ENCODE assay signal across 21 cellular contexts in the genomic region with DNA sequence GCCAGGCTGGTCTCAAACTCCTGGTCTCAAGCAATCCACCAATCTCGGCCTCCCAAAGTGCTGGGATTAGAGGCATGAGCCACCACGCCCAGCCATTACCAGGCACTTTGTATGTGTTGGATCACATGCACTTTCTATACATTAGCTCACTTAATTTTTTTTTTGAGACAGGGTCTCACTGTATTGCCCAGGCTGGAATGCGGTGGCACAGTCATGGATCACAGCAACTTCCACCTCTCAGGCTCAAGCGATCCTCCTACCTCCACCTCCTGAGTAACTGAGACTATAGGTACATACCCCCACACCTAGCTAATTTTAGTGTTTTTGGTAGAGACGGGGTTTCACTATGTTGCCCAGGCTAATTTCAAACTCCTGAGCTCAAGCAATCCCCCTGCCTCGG.
DNase-seq lines count a peak whose midpoint lies in the region; ATAC-seq and TF ChIP-seq lines count a peak whose summit lies in the region.
"Had no signal": no experiment of that assay in that cellular context is flagged by ENCODE, and none has a peak within 500 bp of the region (broad histone marks: within the 10 kb centered on the region; RNA-seq: fewer than 3 reads in every experiment).

No MANE protein-coding gene starts in this region.

- peak overlapping the region; percentile 57 for H3K27ac Mint-ChIP-seq in dendritic cell treated with granulocyte-macrophage colony-stimulating factor and Interleukin-4, amounts not matched to agents 40 ng/mL and 50 ng/mL, for 4 days
- H3K27ac Mint-ChIP-seq: B cell; CD14-positive monocyte; CD4-positive, alpha-beta T cell; CD8-positive, alpha-beta memory T cell had no signal

- no peak for TF ChIP-seq POLR2A in prostate gland (IDR thresholded peaks at IDR 0.05)

- no peak overlapping the region for H3K4me3 ChIP-seq in RWPE2 (ENCODE audit: severe bottlenecking)
- no peak overlapping the region for H3K4me3 ChIP-seq in prostate gland
- H3K4me3 ChIP-seq: BLaER1, GM12878, GM23248 had no signal

- no peaks in the 10 kb centered on the region for H3K9me3 ChIP-seq in RWPE2 (ENCODE audit: severe bottlenecking)
- H3K9me3 ChIP-seq in prostate gland: no peaks in the 10 kb centered on the region
- H3K9me3 ChIP-seq: BLaER1 had no signal

- H3K27me3 ChIP-seq in RWPE2 (ENCODE audit: insufficient read depth, poor library complexity, severe bottlenecking): no peaks in the 10 kb centered on the region
- H3K27me3 ChIP-seq in prostate gland (replicated peaks; ENCODE audit: insufficient read depth): no peaks in the 10 kb centered on the region

- H3K27ac ChIP-seq in C4-2B: peak overlapping the region; percentile 55
- H3K27ac ChIP-seq in RWPE2 (ENCODE audit: poor library complexity, severe bottlenecking): peak overlapping the region; percentile 47
- peak overlapping the region; percentile 43 to 52 for H3K27ac ChIP-seq in prostate gland
- H3K27ac ChIP-seq: 22Rv1, BLaER1, GM23248 had no signal

- no peak for DNase-seq in RWPE2 (ENCODE audit: low spot score)
- DNase-seq in prostate gland (ENCODE audit: low spot score): no peak
- no peak for DNase-seq in T1000 (lab: John Stamatoyannopoulos, UW)
- DNase-seq in islet precursor cell: no peak
- DNase-seq in effector CD4-positive, alpha-beta T cell: no peak
- DNase-seq: CD4-positive, alpha-beta T cell; CD8-positive, alpha-beta memory T cell; DMS 273 treated with DMSO at 0.1 percent for 48 hours; DMS79; EL; GDM1; GM23248; H7; HCEC 1CT had no signal

- H3K4me1 ChIP-seq in RWPE2 (ENCODE audit: insufficient read depth, poor library complexity, severe bottlenecking) (peaks cover 18% of the 10 kb centered on the region), prostate gland (replicated peaks) (no peaks in the 10 kb centered on the region)

- WGBS in prostate gland: 97% methylated on average over 6 of the region's 6 CpGs

- no peak for TF ChIP-seq CTCF in C4-2B (conservative IDR thresholded peaks at IDR 0.05)
- TF ChIP-seq CTCF in RWPE2 (IDR thresholded peaks at IDR 0.05; ENCODE audit: poor library complexity, severe bottlenecking): no peak
- TF ChIP-seq CTCF in prostate gland (IDR thresholded peaks at IDR 0.05): no peak

- H3K4me1 Mint-ChIP-seq in dendritic cell treated with granulocyte-macrophage colony-stimulating factor and Interleukin-4, amounts not matched to agents 40 ng/mL and 50 ng/mL, for 4 days (ENCODE audit: low read depth): peaks cover 56% of the 10 kb centered on the region
- H3K4me1 Mint-ChIP-seq: B cell; CD8-positive, alpha-beta memory T cell had no signal

- intact Hi-C loops in dendritic cell treated with granulocyte-macrophage colony-stimulating factor and Interleukin-4, amounts not matched to agents 40 ng/mL and 50 ng/mL, for 4 days (cut with micrococcal nuclease): no loop called here
- intact Hi-C loops in prostate gland (cut with DNase I): no loop called here

- no peaks in the 10 kb centered on the region for H3K36me3 Mint-ChIP-seq in dendritic cell treated with granulocyte-macrophage colony-stimulating factor and Interleukin-4, amounts not matched to agents 40 ng/mL and 50 ng/mL, for 4 days (ENCODE audit: low read depth)
- H3K36me3 Mint-ChIP-seq: CD14-positive monocyte; CD8-positive, alpha-beta memory T cell had no signal

- no peak overlapping the region for H3K4me3 Mint-ChIP-seq in dendritic cell treated with granulocyte-macrophage colony-stimulating factor and Interleukin-4, amounts not matched to agents 40 ng/mL and 50 ng/mL, for 4 days
- H3K4me3 Mint-ChIP-seq: B cell; CD14-positive monocyte; CD4-positive, alpha-beta T cell; CD8-positive, alpha-beta memory T cell had no signal

- no peaks in the 10 kb centered on the region for H3K9me3 Mint-ChIP-seq in dendritic cell treated with granulocyte-macrophage colony-stimulating factor and Interleukin-4, amounts not matched to agents 40 ng/mL and 50 ng/mL, for 4 days
- H3K9me3 Mint-ChIP-seq: CD4-positive, alpha-beta T cell; CD8-positive, alpha-beta memory T cell had no signal

- H3K36me3 ChIP-seq in RWPE2 (ENCODE audit: low read depth) (no peaks in the 10 kb centered on the region), prostate gland (no peaks in the 10 kb centered on the region)
- H3K36me3 ChIP-seq: BLaER1 had no signal

- no peaks in the 10 kb centered on the region for H3K27me3 Mint-ChIP-seq in dendritic cell treated with granulocyte-macrophage colony-stimulating factor and Interleukin-4, amounts not matched to agents 40 ng/mL and 50 ng/mL, for 4 days

- no peak for ATAC-seq in RWPE2 (ENCODE audit: low read depth)
- ATAC-seq: GM12878 had no signal
